ENCODE assay signal across 8 cellular contexts in the genomic region with DNA sequence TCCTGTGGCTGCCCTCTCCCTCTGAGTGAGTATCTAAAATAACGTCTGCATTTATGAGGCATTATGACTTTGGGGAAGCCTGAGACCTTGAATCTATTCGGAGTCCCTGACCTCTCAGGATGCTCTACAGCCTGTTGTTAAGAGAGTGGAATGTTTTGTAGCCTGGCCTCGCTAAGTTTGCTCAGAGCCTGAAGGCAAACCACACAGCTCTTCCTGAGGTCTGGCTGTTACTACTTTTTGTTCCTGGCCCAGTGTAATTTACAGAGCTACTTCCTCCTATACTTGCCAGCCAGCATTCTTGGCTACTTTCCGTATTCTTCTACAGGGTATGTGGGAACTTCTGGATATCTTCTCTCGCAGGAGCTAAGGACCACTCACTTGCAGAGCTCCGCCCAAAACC. TPM values are rescaled to one million over a fixed set of nuclear protein-coding genes. Genes with fewer than 3 reads are reported as not detected.
DNase-seq lines count a peak whose midpoint lies in the region; ATAC-seq and TF ChIP-seq lines count a peak whose summit lies in the region.

No MANE protein-coding gene starts in this region.

- no peak overlapping the region for H3K4me3 Mint-ChIP-seq in endothelial cell (ENCODE audit: unreplicated experiment)

- no peaks in the 10 kb centered on the region for H3K36me3 Mint-ChIP-seq in endothelial cell (ENCODE audit: low read depth, unreplicated experiment)

- no peaks in the 10 kb centered on the region for H3K9me3 ChIP-seq in neutrophil

- H3K27me3 Mint-ChIP-seq in endothelial cell (ENCODE audit: unreplicated experiment): no peaks in the 10 kb centered on the region

- ATAC-seq in HG03565 (IDR thresholded peaks at IDR 0.05; ENCODE audit: unreplicated experiment) (no peak), GM19397 (IDR thresholded peaks at IDR 0.05; ENCODE audit: unreplicated experiment) (no peak)

- no peak overlapping the region for H3K4me3 ChIP-seq in neutrophil (ENCODE audit: low read depth in 1 of 2, low read length in 1 of 2)

- peaks cover 14 to 19% of the 10 kb centered on the region in 2 experiments for H3K4me1 ChIP-seq in neutrophil (ENCODE audit: control insufficient read depth in 1 of 2, insufficient read depth in 1 of 2, low read depth in 1 of 2, low read length in 1 of 2)

- H3K9me3 Mint-ChIP-seq in endothelial cell (ENCODE audit: unreplicated experiment): no peaks in the 10 kb centered on the region

- no peaks in the 10 kb centered on the region for H3K27me3 ChIP-seq in neutrophil

- peak; percentile 74 for DNase-seq in DMS153 (lab: John Stamatoyannopoulos, UW)
- peak; percentile 15 for DNase-seq in NOMO-1 treated with dmso at 0.1 percent for 144 hours (lab: John Stamatoyannopoulos, UW; ENCODE audit: unreplicated experiment)
- DNase-seq in endothelial cell (ENCODE audit: low spot score): no peak
- DNase-seq in activated CD4-positive, CD25-positive, alpha-beta regulatory T cell treated with anti-CD3 and anti-CD28 coated beads, Interleukin-2, amount 50 U/mL, for 72 hours: no peak
- no peak for DNase-seq in NCI-H2171 (lab: John Stamatoyannopoulos, UW)

- H3K36me3 ChIP-seq in neutrophil: no peaks in the 10 kb centered on the region

- H3K27ac ChIP-seq in neutrophil: peak overlapping the region; percentile 20

- TF ChIP-seq CTCF in endothelial cell (IDR thresholded peaks at IDR 0.05; ENCODE audit: unreplicated experiment): no peak
- no peak for TF ChIP-seq CTCF in neutrophil (IDR thresholded peaks at IDR 0.05)

- H3K27ac Mint-ChIP-seq in endothelial cell (ENCODE audit: unreplicated experiment): peak overlapping the region; percentile 72

- peaks cover 17% of the 10 kb centered on the region for H3K4me1 Mint-ChIP-seq in endothelial cell (ENCODE audit: unreplicated experiment)

RNA-seq across cellular contexts. Expression of a gene that starts 3.6 kb away (rescaled TPM):
- 102 TPM for total RNA-seq in endothelial cell (ENCODE audit: unreplicated experiment)

Comparison
In these comparisons a context has a peak if more than half of its experiments do, and no peak if none do; other contexts are left out.
1. DNase-seq: peak in DMS153 (single experiment) and NOMO-1 treated with dmso at 0.1 percent for 144 hours (single experiment); none in endothelial cell (single experiment), activated CD4-positive, CD25-positive, alpha-beta regulatory T cell treated with anti-CD3 and anti-CD28 coated beads, Interleukin-2, amount 50 U/mL, for 72 hours (single experiment) and NCI-H2171 (single experiment).